In genomic region chr11:118135051-118135795, GRCh38 we compare ENCODE assay signal across 36 cellular contexts. TPM values are rescaled to one million over a fixed set of nuclear protein-coding genes. Genes with fewer than 3 reads are reported as not detected.
"Had no signal": no experiment of that assay in that cellular context is flagged by ENCODE, and none has a peak within 500 bp of the region (broad histone marks: within the 10 kb centered on the region; RNA-seq: fewer than 3 reads in every experiment).

No MANE protein-coding gene starts in this region.

- H3K27ac ChIP-seq: brain microvascular endothelial cell, PC-9, RWPE1, VCaP had no signal

- H3K36me3 Mint-ChIP-seq: activated CD4-positive, alpha-beta memory T cell treated with anti-CD3 and anti-CD28 coated beads for 36 hours; activated naive CD8-positive, alpha-beta T cell treated with anti-CD3 and anti-CD28 coated beads for 36 hours had no signal

- H3K9me3 ChIP-seq: MG63 had no signal

- H3K9me3 Mint-ChIP-seq: activated B cell treated with CpG ODN at 0.5 μM for 24 hours; activated CD4-positive, alpha-beta memory T cell treated with anti-CD3 and anti-CD28 coated beads for 36 hours; activated naive CD8-positive, alpha-beta T cell treated with anti-CD3 and anti-CD28 coated beads for 36 hours; activated T-cell treated with anti-CD3 and anti-CD28 coated beads, Interleukin-2, amount 50 U/mL, for 4 hours; activated T-helper 1 cell treated with anti-CD3 and anti-CD28 coated beads, Interleukin-12 subunit alpha, Interleukin-12 subunit beta, Interleukin-2, Interleukin-4 antibody, amounts not matched to agents 30 ng/mL and 10 ng/mL and 1 ng/mL, durations not matched to agents 14 hours and 24 hours and 36 hours had no signal

- H3K27ac Mint-ChIP-seq: activated B cell treated with CpG ODN at 0.5 μM for 24 hours; activated CD4-positive, alpha-beta memory T cell treated with anti-CD3 and anti-CD28 coated beads for 36 hours; activated naive CD8-positive, alpha-beta T cell treated with anti-CD3 and anti-CD28 coated beads for 36 hours; activated T-helper 1 cell treated with anti-CD3 and anti-CD28 coated beads, Interleukin-12 subunit alpha, Interleukin-12 subunit beta, Interleukin-2, Interleukin-4 antibody, amounts not matched to agents 30 ng/mL and 10 ng/mL and 1 ng/mL, durations not matched to agents 14 hours and 24 hours and 36 hours had no signal

- DNase-seq: activated B cell treated with CpG ODN at 0.5 μM for 24 hours; activated CD4-positive, alpha-beta memory T cell treated with anti-CD3 and anti-CD28 coated beads for 36 hours; activated CD4-positive, alpha-beta T cell treated with anti-CD3 and anti-CD28 coated beads for 4 hours; activated CD4-positive, alpha-beta T cell treated with anti-CD3 and anti-CD28 coated beads, Interleukin-2, amount 50 U/mL, for 1 hour; activated CD4-positive, CD25-positive, alpha-beta regulatory T cell treated with anti-CD3 and anti-CD28 coated beads, Interleukin-2, amount 50 U/mL, for 72 hours; activated CD8-positive, alpha-beta memory T cell treated with anti-CD3 and anti-CD28 coated beads, Interleukin-2, amount 50 U/mL, for 4 hours; activated naive CD4-positive, alpha-beta T cell; activated naive CD4-positive, alpha-beta T cell treated with anti-CD3 and anti-CD28 coated beads, Interleukin-2, amount 50 U/mL, for 16 hours; activated naive CD8-positive, alpha-beta T cell treated with anti-CD3 and anti-CD28 coated beads for 36 hours; activated T-cell treated with anti-CD3 and anti-CD28 coated beads for 4 hours; activated T-cell treated with anti-CD3 and anti-CD28 coated beads, Interleukin-2, amount 50 U/mL, for 4 hours; amniotic stem cell; aorta; brain microvascular endothelial cell; Kasumi-1; KG1; MG63; NCI-H1048; NCI-H1105 treated with DMSO at 0.1 percent for 48 hours; NCI-H1436; NCI-H1694; NCI-H2029; NCI-H510A; NCI-H526; NCI-H748 treated with DMSO at 0.1 percent for 48 hours; NK-92 treated with Interleukin-12 subunit alpha and Interleukin-12 subunit beta, amount 100 ng/mL, for 24 hours; PC-9; SW 1271; T-helper 1 cell; T-helper 2 cell; T-helper 9 cell had no signal

- H3K36me3 ChIP-seq: brain microvascular endothelial cell, MG63 had no signal

- H3K4me3 Mint-ChIP-seq: activated B cell treated with CpG ODN at 0.5 μM for 24 hours; activated CD4-positive, alpha-beta memory T cell treated with anti-CD3 and anti-CD28 coated beads for 36 hours; activated naive CD8-positive, alpha-beta T cell treated with anti-CD3 and anti-CD28 coated beads for 36 hours; activated T-cell treated with anti-CD3 and anti-CD28 coated beads, Interleukin-2, amount 50 U/mL, for 4 hours; activated T-helper 1 cell treated with anti-CD3 and anti-CD28 coated beads, Interleukin-12 subunit alpha, Interleukin-12 subunit beta, Interleukin-2, Interleukin-4 antibody, amounts not matched to agents 30 ng/mL and 10 ng/mL and 1 ng/mL, durations not matched to agents 14 hours and 24 hours and 36 hours had no signal

- H3K4me1 Mint-ChIP-seq: activated B cell treated with CpG ODN at 0.5 μM for 24 hours; activated naive CD8-positive, alpha-beta T cell treated with anti-CD3 and anti-CD28 coated beads for 36 hours had no signal

- ATAC-seq: activated T-cell treated with anti-CD3 and anti-CD28 coated beads, Interleukin-2, amount 50 U/mL, for 4 hours; Right ventricle myocardium inferior had no signal

- H3K4me3 ChIP-seq: MG63, PC-9 had no signal

- H3K27me3 ChIP-seq: brain microvascular endothelial cell, MG63 had no signal

RNA-seq across cellular contexts. Expression of gene SCN4B, which starts 17.4 kb away (rescaled TPM):
- total RNA-seq: activated B cell treated with CpG ODN at 0.5 μM for 24 hours; activated T-cell treated with anti-CD3 and anti-CD28 coated beads, Interleukin-2, amount 50 U/mL, for 4 hours; OCI-LY7; PC-9 had no signal

RNA-seq across cellular contexts. Expression of gene SCN2B, which starts 41.2 kb away (rescaled TPM):
- total RNA-seq: activated B cell treated with CpG ODN at 0.5 μM for 24 hours; activated CD4-positive, alpha-beta memory T cell treated with anti-CD3 and anti-CD28 coated beads for 36 hours; activated naive CD8-positive, alpha-beta T cell treated with anti-CD3 and anti-CD28 coated beads for 36 hours; activated T-cell treated with anti-CD3 and anti-CD28 coated beads, Interleukin-2, amount 50 U/mL, for 4 hours; activated T-helper 1 cell treated with anti-CD3 and anti-CD28 coated beads, Interleukin-12 subunit alpha, Interleukin-12 subunit beta, Interleukin-2, Interleukin-4 antibody, amounts not matched to agents 30 ng/mL and 10 ng/mL and 1 ng/mL, durations not matched to agents 14 hours and 24 hours and 36 hours; PC-9 had no signal
- polyA plus RNA-seq: aorta had no signal

RNA-seq across cellular contexts. Expression of gene SMIM35, which starts 48.5 kb away (rescaled TPM):
- total RNA-seq: activated naive CD8-positive, alpha-beta T cell treated with anti-CD3 and anti-CD28 coated beads for 36 hours; activated T-cell treated with anti-CD3 and anti-CD28 coated beads, Interleukin-2, amount 50 U/mL, for 4 hours; PC-9; Right ventricle myocardium inferior had no signal
- polyA plus RNA-seq: aorta had no signal

RNA-seq across cellular contexts. Expression of gene TMPRSS4, which starts 58.3 kb away (rescaled TPM):
- total RNA-seq: activated B cell treated with CpG ODN at 0.5 μM for 24 hours; activated CD4-positive, alpha-beta memory T cell treated with anti-CD3 and anti-CD28 coated beads for 36 hours; activated naive CD8-positive, alpha-beta T cell treated with anti-CD3 and anti-CD28 coated beads for 36 hours; activated T-helper 1 cell treated with anti-CD3 and anti-CD28 coated beads, Interleukin-12 subunit alpha, Interleukin-12 subunit beta, Interleukin-2, Interleukin-4 antibody, amounts not matched to agents 30 ng/mL and 10 ng/mL and 1 ng/mL, durations not matched to agents 14 hours and 24 hours and 36 hours; Right ventricle myocardium inferior had no signal
